In genomic region chr5:127568166-127568565, GRCh38 we compare ENCODE assay signal across 1 cellular context.
A peak's percentile ranks its signal among the peaks of the same experiment; 100 is the strongest.
TF ChIP-seq lines count a peak whose summit lies in the region.

No MANE protein-coding gene starts in this region.

TF ChIP-seq in GM12878, 131 proteins besides CTCF, POLR2A, EP300 and RAD21:
- no peak for TF ChIP-seq IRF3 (IDR thresholded peaks at IDR 0.05)
- 0 out of 2 replicates have a peak, but pooled peaks have one; percentile 28 for TF ChIP-seq ATF7 (IDR thresholded peaks at IDR 0.05; ENCODE audit: low read depth)
